ENCODE assay signal across 7 cellular contexts in the genomic region with DNA sequence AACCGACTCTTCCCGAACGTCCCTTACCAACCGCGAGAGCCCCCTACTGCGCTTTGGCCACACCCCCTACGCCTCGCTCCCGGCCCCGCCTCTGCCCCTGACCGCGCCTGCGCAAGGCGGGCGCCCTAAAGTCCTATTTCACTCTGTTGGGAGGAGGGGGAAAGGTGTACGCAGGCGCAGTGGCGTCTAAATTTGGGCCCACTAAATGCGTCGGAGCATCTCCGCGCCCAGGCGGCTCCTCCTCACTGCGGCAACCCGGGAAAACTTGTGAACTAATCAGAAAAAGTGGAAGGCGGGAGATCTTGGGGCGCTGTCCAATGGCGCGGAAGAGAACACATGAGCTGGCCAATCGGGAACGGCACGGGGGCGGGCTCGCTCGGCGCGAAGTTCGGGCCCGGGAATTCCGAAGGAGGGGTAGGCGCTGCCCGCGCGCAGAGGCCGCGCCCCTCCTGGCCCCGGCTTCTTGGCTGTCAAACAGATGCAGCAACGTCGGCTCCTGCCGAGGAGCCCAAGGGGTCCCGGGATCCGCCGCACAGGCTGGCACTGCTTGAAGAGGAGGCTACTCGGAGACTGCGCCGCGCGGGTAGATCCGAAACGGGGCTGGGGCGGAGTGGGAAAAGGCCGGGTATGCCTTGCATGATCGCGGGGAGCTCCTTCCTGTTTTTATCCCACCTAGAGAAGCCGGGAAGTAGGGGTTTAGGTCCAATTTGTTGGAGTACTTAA. TPM values are rescaled to one million over a fixed set of nuclear protein-coding genes. Genes with fewer than 3 reads are reported as not detected.
DNase-seq lines count a peak whose midpoint lies in the region; ATAC-seq and TF ChIP-seq lines count a peak whose summit lies in the region.

A gene with protein sequence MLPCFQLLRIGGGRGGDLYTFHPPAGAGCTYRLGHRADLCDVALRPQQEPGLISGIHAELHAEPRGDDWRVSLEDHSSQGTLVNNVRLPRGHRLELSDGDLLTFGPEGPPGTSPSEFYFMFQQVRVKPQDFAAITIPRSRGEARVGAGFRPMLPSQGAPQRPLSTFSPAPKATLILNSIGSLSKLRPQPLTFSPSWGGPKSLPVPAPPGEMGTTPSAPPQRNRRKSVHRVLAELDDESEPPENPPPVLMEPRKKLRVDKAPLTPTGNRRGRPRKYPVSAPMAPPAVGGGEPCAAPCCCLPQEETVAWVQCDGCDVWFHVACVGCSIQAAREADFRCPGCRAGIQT (plus strand): TSS at position 450 of the 723 bp plus-strand sequence. CDS start 881 bp downstream, outside the sequence.

- in situ Hi-C loops in astrocyte of the cerebellum (cut with HindIII; ENCODE audit: low sequenced_read_pairs) = no loop called here

- H3K4me3 ChIP-seq in astrocyte of the cerebellum (ENCODE audit: low read depth, low read length) (peak within 1 kb of the TSS; percentile 83), right cardiac atrium (ENCODE audit: low read length) (peak within 1 kb of the TSS; percentile 78), rectal smooth muscle tissue (ENCODE audit: low read length) (peak within 1 kb of the TSS; percentile 85)

- no peaks in the 10 kb centered on the region for H3K27me3 ChIP-seq in right cardiac atrium (ENCODE audit: control insufficient read depth, insufficient read depth)
- no peaks in the 10 kb centered on the region for H3K27me3 ChIP-seq in rectal smooth muscle tissue (ENCODE audit: control insufficient read depth, insufficient read depth, low read length)

- no peak for TF ChIP-seq CTCF in astrocyte of the cerebellum (IDR thresholded peaks at IDR 0.05; ENCODE audit: low read depth, low read length, missing control alignments)

- H3K36me3 ChIP-seq in rectal smooth muscle tissue (ENCODE audit: control insufficient read depth, insufficient read depth, low read length) = no peaks in the 10 kb centered on the region

- intact Hi-C loops in right cardiac atrium (cut with DNase I) = no loop called here

- no peaks in the 10 kb centered on the region for H3K9me3 ChIP-seq in right cardiac atrium (ENCODE audit: control insufficient read depth, low read length)

- under 1% methylated on average over 65 of the region's 65 CpGs for WGBS in right cardiac atrium

- DNase-seq in NCI-H2081 (lab: John Stamatoyannopoulos, UW) = peak; percentile 98
- DNase-seq in T-helper 9 cell = peak; percentile 98
- peak; percentile 99 for DNase-seq in astrocyte of the cerebellum (ENCODE audit: low read depth)
- DNase-seq in right cardiac atrium = peak; percentile 100

- peak within 1 kb of the TSS; percentile 61 for H3K27ac ChIP-seq in right cardiac atrium (ENCODE audit: low read length)
- H3K27ac ChIP-seq in rectal smooth muscle tissue (ENCODE audit: low read depth, low read length) = peak within 1 kb of the TSS; percentile 65

- peak within 1 kb of the TSS; percentile 93 for H3K9ac ChIP-seq in rectal smooth muscle tissue (ENCODE audit: low read length)

- H3K4me1 ChIP-seq in right cardiac atrium (ENCODE audit: control insufficient read depth, insufficient read depth, low read length) (peaks cover 13% of the 10 kb centered on the region), rectal smooth muscle tissue (ENCODE audit: control insufficient read depth, insufficient read depth, low read length) (peaks cover 5% of the 10 kb centered on the region)

- ATAC-seq in GM18517 (IDR thresholded peaks at IDR 0.05; ENCODE audit: unreplicated experiment) (peak; percentile 92), HG03039 (IDR thresholded peaks at IDR 0.05; ENCODE audit: unreplicated experiment) (peak; percentile 75), right cardiac atrium (peak; percentile 96 to 97)

RNA-seq across cellular contexts. Expression of the gene that starts here (rescaled TPM):
- 1 to 10 TPM; 2.0 to 5.5 (median 3.7) TPM for total RNA-seq in right cardiac atrium
- 2.0 TPM for polyA plus RNA-seq in right cardiac atrium

Comparison
In these comparisons a context has a peak if more than half of its experiments do, and no peak if none do; other contexts are left out.
1. Peak in every context shown above with its lines: DNase-seq, ATAC-seq, H3K4me3 ChIP-seq and H3K27ac ChIP-seq.